Comparison of ENCODE assay signal across 8 cellular contexts in the genomic region with DNA sequence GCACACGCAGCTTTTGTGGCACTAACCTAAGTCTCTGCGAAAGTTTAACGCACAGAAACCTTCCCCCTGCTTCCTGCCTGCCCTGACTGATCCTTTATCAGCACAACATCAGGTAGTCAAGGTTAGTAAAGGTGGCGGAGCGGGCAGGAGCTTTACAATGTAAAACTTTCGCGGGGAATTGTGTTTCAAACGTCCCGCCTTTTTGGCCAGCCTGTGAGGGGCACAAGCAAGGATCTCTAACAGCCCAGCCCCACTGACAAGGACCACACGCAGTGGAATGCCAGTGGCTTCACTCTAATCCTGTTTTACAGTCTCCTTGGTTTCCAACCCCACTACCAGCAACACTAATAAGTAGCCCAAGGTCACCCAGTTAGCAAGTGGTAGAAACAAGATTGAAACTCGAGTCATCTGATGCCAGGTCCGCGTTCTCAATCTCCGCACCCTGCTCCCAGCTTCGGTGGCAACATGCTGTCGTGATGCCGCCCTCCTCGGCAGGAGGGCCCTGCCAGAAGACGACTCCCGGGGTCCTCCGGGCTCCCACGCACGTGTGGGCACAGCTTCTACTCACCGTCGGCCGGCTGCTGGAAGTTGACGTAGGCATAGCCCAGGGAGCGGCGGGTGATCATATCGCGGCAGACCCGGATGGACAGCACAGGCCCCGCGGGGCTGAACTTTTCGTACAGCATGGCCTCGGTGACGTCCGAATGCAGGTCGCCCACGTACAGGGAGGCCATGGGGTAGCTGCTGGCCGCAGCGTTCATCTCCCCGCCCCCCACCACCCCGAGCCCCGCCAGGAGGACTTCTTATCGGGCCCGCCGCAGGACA. TPM values are rescaled to one million over a fixed set of nuclear protein-coding genes. Genes with fewer than 3 reads are reported as not detected.
A peak's percentile ranks its signal among the peaks of the same experiment; 100 is the strongest.
DNase-seq lines count a peak whose midpoint lies in the region; ATAC-seq lines count a peak whose summit lies in the region.

No MANE protein-coding gene starts in this region.

- DNase-seq in NOMO-1 (lab: John Stamatoyannopoulos, UW; ENCODE audit: unreplicated experiment in 2 of 2) (peak; percentile 21 to 32), NOMO-1 treated with dmso at 0.1 percent for 144 hours (lab: John Stamatoyannopoulos, UW; ENCODE audit: unreplicated experiment) (no peak), NCI-H2227 treated with DMSO at 0.1 percent for 48 hours (lab: John Stamatoyannopoulos, UW) (peak; percentile 32)
- peak; percentile 20 to 48 for DNase-seq in activated CD8-positive, alpha-beta memory T cell treated with anti-CD3 and anti-CD28 coated beads for 4 hours (ENCODE audit: low read depth in 2 of 2)
- DNase-seq in stimulated activated CD8-positive, alpha-beta memory T cell treated with anti-CD3 and anti-CD28 coated beads, Interleukin-7, amount 100 ng/mL, for 24 hours (ENCODE audit: low read depth) = peak; percentile 9

- H3K9me3 ChIP-seq in endocrine pancreas (ENCODE audit: control insufficient read depth, low read length) (no peaks in the 10 kb centered on the region), mesodermal cell (ENCODE audit: control insufficient read depth, low read length) (no peaks in the 10 kb centered on the region)

- H3K9ac ChIP-seq in endocrine pancreas (ENCODE audit: control insufficient read depth, insufficient read depth, low read length) = peak overlapping the region; percentile 83

- H3K4me3 ChIP-seq in endocrine pancreas (ENCODE audit: control insufficient read depth, insufficient read depth, low read length) (peak overlapping the region; percentile 75), mesodermal cell (ENCODE audit: extremely low read depth, insufficient read depth, low read length, poor library complexity, severe bottlenecking) (peak overlapping the region; percentile 80)

- no peak for ATAC-seq in HG03520 (IDR thresholded peaks at IDR 0.05; ENCODE audit: unreplicated experiment)

- no peaks in the 10 kb centered on the region for H3K27me3 ChIP-seq in endocrine pancreas (ENCODE audit: control insufficient read depth, insufficient read depth, low read length)

- WGBS in mesodermal cell (ENCODE audit: insufficient coverage in 2 of 2), 2 experiments = 7% methylated on average over 29 to 40 of the region's 48 CpGs

- H3K27ac ChIP-seq in mesodermal cell (ENCODE audit: low read depth, low read length, severe bottlenecking) = peak overlapping the region; percentile 74

- peaks cover 7% of the 10 kb centered on the region for H3K4me1 ChIP-seq in endocrine pancreas (ENCODE audit: control insufficient read depth, insufficient read depth, low read length)
- peaks cover 20% of the 10 kb centered on the region for H3K4me1 ChIP-seq in mesodermal cell (ENCODE audit: control insufficient read depth, insufficient read depth, low read length, poor library complexity, severe bottlenecking)

- H3K36me3 ChIP-seq in endocrine pancreas (ENCODE audit: control insufficient read depth, insufficient read depth, low read length) = peaks cover 9% of the 10 kb centered on the region
- H3K36me3 ChIP-seq in mesodermal cell (ENCODE audit: control insufficient read depth, insufficient read depth, low read length) = peaks cover 53% of the 10 kb centered on the region

RNA-seq across cellular contexts. Expression of gene PABPC4, which starts 1.2 kb away (rescaled TPM):
- polyA plus RNA-seq in mesodermal cell (2013, experiment 1 of 2) = 131 TPM
- 148 TPM for polyA plus RNA-seq in mesodermal cell (2013, experiment 2 of 2)
